ENCODE assay signal across 1 cellular context in genomic region chr17:82063424-82064415, GRCh38.
TF ChIP-seq lines count a peak whose summit lies in the region.

No MANE protein-coding gene starts in this region.

TF ChIP-seq in GM12878, 131 proteins besides CTCF, POLR2A, EP300 and RAD21:
- TF ChIP-seq ZSCAN29 (IDR thresholded peaks at IDR 0.05) = no peak
- TF ChIP-seq MEF2B (IDR thresholded peaks at IDR 0.05; ENCODE audit: partially characterized antibody, poor library complexity, severe bottlenecking) = no peak
- no peak for TF ChIP-seq TBL1XR1 (IDR thresholded peaks at IDR 0.05; ENCODE audit: low read depth, low read length)
- TF ChIP-seq POLR2AphosphoS5 (IDR thresholded peaks at IDR 0.05; ENCODE audit: low read length) = no peak
- no peak for TF ChIP-seq EGR1 (IDR thresholded peaks at IDR 0.05; ENCODE audit: borderline replicate concordance in 1 of 2, low read depth in 2 of 2, low read length in 2 of 2)
- TF ChIP-seq WRNIP1 (IDR thresholded peaks at IDR 0.05; ENCODE audit: borderline replicate concordance, low read depth, low read length) = no peak
- no peak for TF ChIP-seq GABPA (IDR thresholded peaks at IDR 0.05; ENCODE audit: low read depth)
- no peak for TF ChIP-seq E4F1 (IDR thresholded peaks at IDR 0.05; ENCODE audit: borderline replicate concordance, partially characterized antibody)
- no peak for TF ChIP-seq E2F8 (IDR thresholded peaks at IDR 0.05; ENCODE audit: low read depth, partially characterized antibody)
- no peak for TF ChIP-seq PAX8 (IDR thresholded peaks at IDR 0.05)
TF ChIP-seq in GM12878: peak in this region for 0.
